Comparison of ENCODE assay signal across 16 cellular contexts in the genomic region with DNA sequence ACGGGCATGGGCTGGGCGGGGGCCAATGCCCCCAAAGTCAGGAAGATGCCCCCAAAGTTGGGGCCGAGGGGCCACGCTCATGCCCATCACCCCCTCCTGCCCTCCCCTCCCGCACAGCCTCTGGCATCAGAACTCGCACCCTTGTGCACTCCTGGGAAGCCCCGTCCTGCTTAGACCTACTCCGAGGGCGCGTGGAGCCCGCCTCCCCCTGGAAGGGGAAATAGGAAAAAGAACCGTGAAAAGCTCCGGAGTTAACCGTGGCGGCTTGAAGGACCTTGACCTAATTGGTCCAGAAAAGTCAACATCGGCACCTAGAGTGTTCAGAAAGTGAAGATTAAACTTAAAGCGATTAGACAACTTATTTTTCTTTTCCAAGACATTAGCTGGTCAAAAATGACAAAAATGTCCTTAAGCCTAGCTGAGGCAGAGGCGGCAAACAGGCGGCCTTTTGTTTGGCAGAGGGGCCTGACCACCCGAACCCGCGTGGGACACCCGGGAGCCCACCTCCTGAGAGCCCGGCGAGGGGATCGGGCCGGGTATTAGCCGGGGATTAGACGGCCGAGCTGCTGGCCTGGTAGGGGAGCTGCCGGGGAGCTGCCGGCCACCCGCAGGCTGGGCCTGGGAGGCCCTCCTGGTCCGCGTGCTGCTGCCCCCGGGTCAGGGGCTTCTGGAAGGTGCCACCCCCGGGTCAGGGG.
A peak's percentile ranks its signal among the peaks of the same experiment; 100 is the strongest.
DNase-seq lines count a peak whose midpoint lies in the region; ATAC-seq and TF ChIP-seq lines count a peak whose summit lies in the region.
"Had no signal": no experiment of that assay in that cellular context is flagged by ENCODE, and none has a peak within 500 bp of the region (broad histone marks: within the 10 kb centered on the region; RNA-seq: fewer than 3 reads in every experiment).

No MANE protein-coding gene starts in this region.

- no peaks in the 10 kb centered on the region for H3K36me3 Mint-ChIP-seq in progenitor cell of endocrine pancreas (ENCODE audit: insufficient read depth)
- H3K36me3 Mint-ChIP-seq: CD4-positive, alpha-beta memory T cell had no signal

- H3K27ac Mint-ChIP-seq in progenitor cell of endocrine pancreas = peak overlapping the region; percentile 94
- H3K27ac Mint-ChIP-seq: CD4-positive, alpha-beta memory T cell had no signal

- peak overlapping the region; percentile 14; the same call in 1 of the 2 replicates for H3K27ac ChIP-seq in SJCRH30
- H3K27ac ChIP-seq in hepatocyte = peak overlapping the region; percentile 87
- peak overlapping the region; percentile 70 for H3K27ac ChIP-seq in upper lobe of right lung
- H3K27ac ChIP-seq: GM23248, KMS-11 had no signal

- H3K4me2 ChIP-seq in hepatocyte = peak overlapping the region; percentile 53
- H3K4me2 ChIP-seq: KMS-11 had no signal

- TF ChIP-seq CTCF in hepatocyte (IDR thresholded peaks at IDR 0.05; ENCODE audit: poor library complexity) (no peak), progenitor cell of endocrine pancreas (IDR thresholded peaks at IDR 0.05; ENCODE audit: unreplicated experiment) (no peak), upper lobe of right lung (IDR thresholded peaks at IDR 0.05) (no peak)

- H3K27me3 ChIP-seq in SJCRH30 (peaks cover 40% of the 10 kb centered on the region), hepatocyte (no peaks in the 10 kb centered on the region), upper lobe of right lung (no peaks in the 10 kb centered on the region)

- no peak overlapping the region for H2AFZ ChIP-seq in hepatocyte
- H2AFZ ChIP-seq: GM23248 had no signal

- no peaks in the 10 kb centered on the region for H3K27me3 Mint-ChIP-seq in progenitor cell of endocrine pancreas

- no peaks in the 10 kb centered on the region for H3K9me3 ChIP-seq in SJCRH30 (replicated peaks)
- H3K9me3 ChIP-seq in hepatocyte (ENCODE audit: low read depth) = no peaks in the 10 kb centered on the region
- H3K9me3 ChIP-seq in upper lobe of right lung = no peaks in the 10 kb centered on the region

- peak; percentile 36 for DNase-seq in SJCRH30
- peak; percentile 38 for DNase-seq in hepatocyte (ENCODE audit: low spot score)
- no peak for DNase-seq in progenitor cell of endocrine pancreas (ENCODE audit: low spot score, unreplicated experiment)
- DNase-seq in upper lobe of right lung = no peak
- no peak for DNase-seq in stimulated activated CD4-positive, alpha-beta T cell treated with anti-CD3 and anti-CD28 coated beads, Interleukin-12 subunit alpha, Interleukin-12 subunit beta, amount 100 ng/mL, for 4 hours
- no peak for DNase-seq in NCI-H1105 (lab: John Stamatoyannopoulos, UW)
- DNase-seq: CD4-positive, alpha-beta memory T cell; GM23248; NCI-H1092; NCI-H1694; NCI-H446; NK-92 treated with Interleukin-12 subunit alpha and Interleukin-12 subunit beta, amount 100 ng/mL, for 24 hours; SIG-M5 had no signal

- 75% methylated on average over 37 of the region's 37 CpGs for WGBS in hepatocyte (ENCODE audit: low lambda C conversion rate, missing lambda C conversion rate)

- H3K36me3 ChIP-seq in SJCRH30 (no peaks in the 10 kb centered on the region), hepatocyte (replicated peaks; ENCODE audit: insufficient read depth, low read depth) (no peaks in the 10 kb centered on the region), upper lobe of right lung (no peaks in the 10 kb centered on the region)

- no peaks in the 10 kb centered on the region for H3K9me2 ChIP-seq in hepatocyte (replicated peaks; ENCODE audit: insufficient read depth)

- peaks cover 3% of the 10 kb centered on the region; the same call in 1 of the 2 replicates for H3K4me1 ChIP-seq in SJCRH30
- peaks cover 44% of the 10 kb centered on the region for H3K4me1 ChIP-seq in hepatocyte (ENCODE audit: insufficient read depth)
- no peaks in the 10 kb centered on the region for H3K4me1 ChIP-seq in upper lobe of right lung

- intact Hi-C loops in upper lobe of right lung (cut with DNase I) = no loop called here

- H4K20me1 ChIP-seq in hepatocyte (ENCODE audit: insufficient read depth, poor library complexity, severe bottlenecking) = no peaks in the 10 kb centered on the region

- peak; percentile 45 for ATAC-seq in upper lobe of right lung
- no peak for ATAC-seq in GM21515 (IDR thresholded peaks at IDR 0.05; ENCODE audit: unreplicated experiment)
- no peak for ATAC-seq in GM21528 (IDR thresholded peaks at IDR 0.05; ENCODE audit: low FRiP score, unreplicated experiment)

- peaks cover 71% of the 10 kb centered on the region for H3K4me1 Mint-ChIP-seq in progenitor cell of endocrine pancreas (ENCODE audit: low read depth)
- H3K4me1 Mint-ChIP-seq: CD4-positive, alpha-beta memory T cell had no signal

- H3K4me3 ChIP-seq in SJCRH30 (no peak overlapping the region), hepatocyte (no peak overlapping the region), upper lobe of right lung (no peak overlapping the region)
- H3K4me3 ChIP-seq: GM23248 had no signal

- no peaks in the 10 kb centered on the region for H3K79me2 ChIP-seq in hepatocyte

- H3K4me3 Mint-ChIP-seq in progenitor cell of endocrine pancreas (ENCODE audit: low read depth) = peak overlapping the region; percentile 38
- H3K4me3 Mint-ChIP-seq: CD4-positive, alpha-beta memory T cell had no signal

- no peaks in the 10 kb centered on the region for H3K9me3 Mint-ChIP-seq in progenitor cell of endocrine pancreas (ENCODE audit: low read depth)

Comparison
In these comparisons a context has a peak if more than half of its experiments do, and no peak if none do; other contexts are left out.
1. DNase-seq: peak in SJCRH30 (2 of 2) and hepatocyte (single experiment); none in progenitor cell of endocrine pancreas (single experiment), upper lobe of right lung (single experiment), stimulated activated CD4-positive, alpha-beta T cell treated with anti-CD3 and anti-CD28 coated beads, Interleukin-12 subunit alpha, Interleukin-12 subunit beta, amount 100 ng/mL, for 4 hours (single experiment) and NCI-H1105 (single experiment).
2. H3K27ac ChIP-seq: peak in every context shown above with its lines; median percentile 87 in hepatocyte; 70 in upper lobe of right lung; 14 in SJCRH30.